1 cellular context compared by ENCODE assay signal in the genomic region with DNA sequence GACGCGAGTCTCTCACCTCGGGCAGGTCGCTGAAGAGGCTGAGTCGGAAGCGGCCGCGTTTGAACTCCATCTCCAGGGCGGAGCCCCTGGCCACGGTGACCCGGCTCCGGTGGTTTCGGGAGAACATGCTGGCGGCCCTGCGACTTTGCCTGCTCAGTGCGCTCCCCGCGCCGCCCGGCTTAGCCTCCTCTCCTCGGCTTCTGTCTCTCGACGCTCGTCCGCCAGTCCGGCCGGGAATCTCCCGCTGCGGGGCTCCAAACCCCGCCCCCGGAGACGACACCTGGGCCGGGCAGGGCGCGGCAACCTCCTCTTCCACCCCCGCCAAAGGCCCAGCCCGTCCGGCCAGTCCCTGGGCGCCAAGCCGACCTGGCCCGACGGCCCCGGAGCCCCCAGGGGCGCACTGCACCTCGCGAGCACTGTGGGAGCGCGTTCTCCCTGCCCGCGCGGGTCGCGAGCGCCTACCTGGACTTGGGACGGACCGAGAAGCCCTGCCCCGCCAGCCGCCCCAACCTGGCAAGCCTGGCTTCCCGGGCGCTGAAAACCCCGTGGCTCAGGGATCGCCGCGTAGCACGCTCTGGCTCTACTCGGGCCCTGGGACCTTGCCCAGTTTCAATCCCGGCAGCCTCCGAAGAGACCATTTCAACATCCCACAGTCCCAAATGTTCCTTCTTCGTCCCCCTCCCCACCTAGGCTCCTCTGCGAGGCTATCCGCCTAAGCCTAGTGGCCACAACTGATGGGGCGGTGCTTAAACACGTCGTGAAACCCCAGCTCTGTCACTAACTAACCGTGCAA.
TF ChIP-seq lines count a peak whose summit lies in the region.

A gene with protein sequence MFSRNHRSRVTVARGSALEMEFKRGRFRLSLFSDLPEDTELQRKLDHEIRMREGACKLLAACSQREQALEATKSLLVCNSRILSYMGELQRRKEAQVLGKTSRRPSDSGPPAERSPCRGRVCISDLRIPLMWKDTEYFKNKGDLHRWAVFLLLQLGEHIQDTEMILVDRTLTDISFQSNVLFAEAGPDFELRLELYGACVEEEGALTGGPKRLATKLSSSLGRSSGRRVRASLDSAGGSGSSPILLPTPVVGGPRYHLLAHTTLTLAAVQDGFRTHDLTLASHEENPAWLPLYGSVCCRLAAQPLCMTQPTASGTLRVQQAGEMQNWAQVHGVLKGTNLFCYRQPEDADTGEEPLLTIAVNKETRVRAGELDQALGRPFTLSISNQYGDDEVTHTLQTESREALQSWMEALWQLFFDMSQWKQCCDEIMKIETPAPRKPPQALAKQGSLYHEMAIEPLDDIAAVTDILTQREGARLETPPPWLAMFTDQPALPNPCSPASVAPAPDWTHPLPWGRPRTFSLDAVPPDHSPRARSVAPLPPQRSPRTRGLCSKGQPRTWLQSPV (minus strand): TSS at position 248 of the 793 bp plus-strand sequence. CDS start 121 bp downstream, at position 127.

TF ChIP-seq in HepG2, 621 proteins besides CTCF, POLR2A, EP300 and RAD21 (continued from another document and continues in another):
- TF ChIP-seq, protein P1, sequence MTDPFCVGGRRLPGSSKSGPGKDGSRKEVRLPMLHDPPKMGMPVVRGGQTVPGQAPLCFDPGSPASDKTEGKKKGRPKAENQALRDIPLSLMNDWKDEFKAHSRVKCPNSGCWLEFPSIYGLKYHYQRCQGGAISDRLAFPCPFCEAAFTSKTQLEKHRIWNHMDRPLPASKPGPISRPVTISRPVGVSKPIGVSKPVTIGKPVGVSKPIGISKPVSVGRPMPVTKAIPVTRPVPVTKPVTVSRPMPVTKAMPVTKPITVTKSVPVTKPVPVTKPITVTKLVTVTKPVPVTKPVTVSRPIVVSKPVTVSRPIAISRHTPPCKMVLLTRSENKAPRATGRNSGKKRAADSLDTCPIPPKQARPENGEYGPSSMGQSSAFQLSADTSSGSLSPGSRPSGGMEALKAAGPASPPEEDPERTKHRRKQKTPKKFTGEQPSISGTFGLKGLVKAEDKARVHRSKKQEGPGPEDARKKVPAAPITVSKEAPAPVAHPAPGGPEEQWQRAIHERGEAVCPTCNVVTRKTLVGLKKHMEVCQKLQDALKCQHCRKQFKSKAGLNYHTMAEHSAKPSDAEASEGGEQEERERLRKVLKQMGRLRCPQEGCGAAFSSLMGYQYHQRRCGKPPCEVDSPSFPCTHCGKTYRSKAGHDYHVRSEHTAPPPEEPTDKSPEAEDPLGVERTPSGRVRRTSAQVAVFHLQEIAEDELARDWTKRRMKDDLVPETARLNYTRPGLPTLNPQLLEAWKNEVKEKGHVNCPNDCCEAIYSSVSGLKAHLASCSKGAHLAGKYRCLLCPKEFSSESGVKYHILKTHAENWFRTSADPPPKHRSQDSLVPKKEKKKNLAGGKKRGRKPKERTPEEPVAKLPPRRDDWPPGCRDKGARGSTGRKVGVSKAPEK (CRISPR knock-in tag; IDR thresholded peaks at IDR 0.05; ENCODE audit: borderline replicate concordance): peak; percentile 43; the same call in 1 of the 2 replicates
- TF ChIP-seq TCF12 (IDR thresholded peaks at IDR 0.05) (no peak), TCF12 (CRISPR knock-in tag; IDR thresholded peaks at IDR 0.05) (peak; percentile 65; the same call in 1 of the 2 replicates), RBM39 (IDR thresholded peaks at IDR 0.05; ENCODE audit: low read depth, low read length, poor library complexity, severe bottlenecking) (peak; percentile 70), DR1 (CRISPR knock-in tag; IDR thresholded peaks at IDR 0.05) (peak; percentile 97), ZNF790 (CRISPR knock-in tag; IDR thresholded peaks at IDR 0.05; ENCODE audit: borderline replicate concordance) (no peak), HDAC1 (CRISPR knock-in tag; IDR thresholded peaks at IDR 0.05) (peak; percentile 95), ZC3H13 (CRISPR knock-in tag; IDR thresholded peaks at IDR 0.05) (0 out of 2 replicates have a peak, but pooled peaks have one; percentile 82), ZSCAN20 (CRISPR knock-in tag; IDR thresholded peaks at IDR 0.05; ENCODE audit: borderline replicate concordance) (peak; percentile 94; the same call in 1 of the 2 replicates), IRF2 (CRISPR knock-in tag; IDR thresholded peaks at IDR 0.05) (no peak; the same call in 1 of the 2 replicates), NFYC (CRISPR knock-in tag; IDR thresholded peaks at IDR 0.05) (peak; percentile 51; the same call in 1 of the 2 replicates), LCORL (IDR thresholded peaks at IDR 0.05) (no peak), LCORL (CRISPR knock-in tag; IDR thresholded peaks at IDR 0.05) (peak; percentile 91), ZNF256 (CRISPR knock-in tag; conservative IDR thresholded peaks at IDR 0.05) (no peak; the same call in 1 of the 2 replicates), TCF7L2 (IDR thresholded peaks at IDR 0.05; ENCODE audit: low read depth, low read length) (no peak), ZNF777 (CRISPR knock-in tag; IDR thresholded peaks at IDR 0.05) (peak; percentile 95), ZBTB3 (CRISPR knock-in tag; IDR thresholded peaks at IDR 0.05; ENCODE audit: borderline replicate concordance, low read depth) (peak; percentile 89), RFXANK (CRISPR knock-in tag; IDR thresholded peaks at IDR 0.05) (peak; percentile 16; the same call in 1 of the 2 replicates), ZNF225 (CRISPR knock-in tag; IDR thresholded peaks at IDR 0.05) (no peak; the same call in 1 of the 2 replicates), ZNF83 (CRISPR knock-in tag; IDR thresholded peaks at IDR 0.05; ENCODE audit: borderline replicate concordance) (peak; percentile 72; the same call in 1 of the 2 replicates), ZNF720 (CRISPR knock-in tag; IDR thresholded peaks at IDR 0.05) (no peak), ZFYVE20 (CRISPR knock-in tag; IDR thresholded peaks at IDR 0.05; ENCODE audit: borderline replicate concordance, low read depth) (peak; percentile 88; the same call in 1 of the 2 replicates), MTF2 (CRISPR knock-in tag; IDR thresholded peaks at IDR 0.05; ENCODE audit: borderline replicate concordance) (peak; percentile 44; the same call in 1 of the 2 replicates), ZNF143 (CRISPR knock-in tag; IDR thresholded peaks at IDR 0.05) (peak; percentile 46), ZNF589 (CRISPR knock-in tag; conservative IDR thresholded peaks at IDR 0.05) (no peak; the same call in 1 of the 2 replicates), ZEB1 (IDR thresholded peaks at IDR 0.05; ENCODE audit: insufficient replicate concordance, low read depth) (no peak), NR3C1 (CRISPR knock-in tag; IDR thresholded peaks at IDR 0.05) (no peak), MEIS1 (CRISPR knock-in tag; IDR thresholded peaks at IDR 0.05; ENCODE audit: borderline replicate concordance) (0 out of 2 replicates have a peak, but pooled peaks have one; percentile 40), REXO4 (CRISPR knock-in tag; IDR thresholded peaks at IDR 0.05; ENCODE audit: borderline replicate concordance) (0 out of 2 replicates have a peak, but pooled peaks have one; percentile 26), TRIM24 (CRISPR knock-in tag; IDR thresholded peaks at IDR 0.05) (no peak)
- TF ChIP-seq, protein P2, sequence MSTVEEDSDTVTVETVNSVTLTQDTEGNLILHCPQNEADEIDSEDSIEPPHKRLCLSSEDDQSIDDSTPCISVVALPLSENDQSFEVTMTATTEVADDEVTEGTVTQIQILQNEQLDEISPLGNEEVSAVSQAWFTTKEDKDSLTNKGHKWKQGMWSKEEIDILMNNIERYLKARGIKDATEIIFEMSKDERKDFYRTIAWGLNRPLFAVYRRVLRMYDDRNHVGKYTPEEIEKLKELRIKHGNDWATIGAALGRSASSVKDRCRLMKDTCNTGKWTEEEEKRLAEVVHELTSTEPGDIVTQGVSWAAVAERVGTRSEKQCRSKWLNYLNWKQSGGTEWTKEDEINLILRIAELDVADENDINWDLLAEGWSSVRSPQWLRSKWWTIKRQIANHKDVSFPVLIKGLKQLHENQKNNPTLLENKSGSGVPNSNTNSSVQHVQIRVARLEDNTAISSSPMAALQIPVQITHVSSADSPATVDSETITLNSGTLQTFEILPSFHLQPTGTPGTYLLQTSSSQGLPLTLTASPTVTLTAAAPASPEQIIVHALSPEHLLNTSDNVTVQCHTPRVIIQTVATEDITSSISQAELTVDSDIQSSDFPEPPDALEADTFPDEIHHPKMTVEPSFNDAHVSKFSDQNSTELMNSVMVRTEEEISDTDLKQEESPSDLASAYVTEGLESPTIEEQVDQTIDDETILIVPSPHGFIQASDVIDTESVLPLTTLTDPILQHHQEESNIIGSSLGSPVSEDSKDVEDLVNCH (CRISPR knock-in tag; IDR thresholded peaks at IDR 0.05): 0 out of 2 replicates have a peak, but pooled peaks have one; percentile 47
- TF ChIP-seq, protein P3, sequence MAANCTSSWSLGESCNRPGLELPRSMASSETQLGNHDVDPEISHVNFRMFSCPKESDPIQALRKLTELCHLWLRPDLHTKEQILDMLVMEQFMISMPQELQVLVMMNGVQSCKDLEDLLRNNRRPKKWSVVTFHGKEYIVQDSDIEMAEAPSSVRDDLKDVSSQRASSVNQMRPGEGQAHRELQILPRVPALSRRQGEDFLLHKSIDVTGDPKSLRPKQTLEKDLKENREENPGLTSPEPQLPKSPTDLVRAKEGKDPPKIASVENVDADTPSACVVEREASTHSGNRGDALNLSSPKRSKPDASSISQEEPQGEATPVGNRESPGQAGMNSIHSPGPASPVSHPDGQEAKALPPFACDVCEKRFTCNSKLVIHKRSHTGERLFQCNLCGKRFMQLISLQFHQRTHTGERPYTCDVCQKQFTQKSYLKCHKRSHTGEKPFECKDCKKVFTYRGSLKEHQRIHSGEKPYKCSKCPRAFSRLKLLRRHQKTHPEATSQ (CRISPR knock-in tag; IDR thresholded peaks at IDR 0.05; ENCODE audit: borderline replicate concordance): peak; percentile 85; the same call in 1 of the 2 replicates
- TF ChIP-seq, protein P4, sequence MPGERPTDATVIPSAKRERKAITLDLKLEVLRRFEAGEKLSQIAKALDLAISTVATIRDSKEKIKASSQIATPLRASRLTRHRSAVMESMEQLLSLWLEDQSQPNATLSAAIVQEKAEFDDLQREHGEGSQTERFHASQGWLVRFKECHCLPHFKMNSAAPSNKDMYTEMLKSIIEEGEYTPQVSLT (CRISPR knock-in tag; IDR thresholded peaks at IDR 0.05; ENCODE audit: borderline replicate concordance, low read depth): no peak
- TF ChIP-seq, protein P5, sequence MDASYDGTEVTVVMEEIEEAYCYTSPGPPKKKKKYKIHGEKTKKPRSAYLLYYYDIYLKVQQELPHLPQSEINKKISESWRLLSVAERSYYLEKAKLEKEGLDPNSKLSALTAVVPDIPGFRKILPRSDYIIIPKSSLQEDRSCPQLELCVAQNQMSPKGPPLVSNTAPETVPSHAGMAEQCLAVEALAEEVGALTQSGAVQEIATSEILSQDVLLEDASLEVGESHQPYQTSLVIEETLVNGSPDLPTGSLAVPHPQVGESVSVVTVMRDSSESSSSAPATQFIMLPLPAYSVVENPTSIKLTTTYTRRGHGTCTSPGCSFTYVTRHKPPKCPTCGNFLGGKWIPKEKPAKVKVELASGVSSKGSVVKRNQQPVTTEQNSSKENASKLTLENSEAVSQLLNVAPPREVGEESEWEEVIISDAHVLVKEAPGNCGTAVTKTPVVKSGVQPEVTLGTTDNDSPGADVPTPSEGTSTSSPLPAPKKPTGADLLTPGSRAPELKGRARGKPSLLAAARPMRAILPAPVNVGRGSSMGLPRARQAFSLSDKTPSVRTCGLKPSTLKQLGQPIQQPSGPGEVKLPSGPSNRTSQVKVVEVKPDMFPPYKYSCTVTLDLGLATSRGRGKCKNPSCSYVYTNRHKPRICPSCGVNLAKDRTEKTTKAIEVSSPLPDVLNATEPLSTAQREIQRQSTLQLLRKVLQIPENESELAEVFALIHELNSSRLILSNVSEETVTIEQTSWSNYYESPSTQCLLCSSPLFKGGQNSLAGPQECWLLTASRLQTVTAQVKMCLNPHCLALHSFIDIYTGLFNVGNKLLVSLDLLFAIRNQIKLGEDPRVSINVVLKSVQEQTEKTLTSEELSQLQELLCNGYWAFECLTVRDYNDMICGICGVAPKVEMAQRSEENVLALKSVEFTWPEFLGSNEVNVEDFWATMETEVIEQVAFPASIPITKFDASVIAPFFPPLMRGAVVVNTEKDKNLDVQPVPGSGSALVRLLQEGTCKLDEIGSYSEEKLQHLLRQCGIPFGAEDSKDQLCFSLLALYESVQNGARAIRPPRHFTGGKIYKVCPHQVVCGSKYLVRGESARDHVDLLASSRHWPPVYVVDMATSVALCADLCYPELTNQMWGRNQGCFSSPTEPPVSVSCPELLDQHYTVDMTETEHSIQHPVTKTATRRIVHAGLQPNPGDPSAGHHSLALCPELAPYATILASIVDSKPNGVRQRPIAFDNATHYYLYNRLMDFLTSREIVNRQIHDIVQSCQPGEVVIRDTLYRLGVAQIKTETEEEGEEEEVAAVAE (CRISPR knock-in tag; IDR thresholded peaks at IDR 0.05; ENCODE audit: borderline replicate concordance): peak; percentile 14; the same call in 1 of the 2 replicates
- TF ChIP-seq, protein P6, sequence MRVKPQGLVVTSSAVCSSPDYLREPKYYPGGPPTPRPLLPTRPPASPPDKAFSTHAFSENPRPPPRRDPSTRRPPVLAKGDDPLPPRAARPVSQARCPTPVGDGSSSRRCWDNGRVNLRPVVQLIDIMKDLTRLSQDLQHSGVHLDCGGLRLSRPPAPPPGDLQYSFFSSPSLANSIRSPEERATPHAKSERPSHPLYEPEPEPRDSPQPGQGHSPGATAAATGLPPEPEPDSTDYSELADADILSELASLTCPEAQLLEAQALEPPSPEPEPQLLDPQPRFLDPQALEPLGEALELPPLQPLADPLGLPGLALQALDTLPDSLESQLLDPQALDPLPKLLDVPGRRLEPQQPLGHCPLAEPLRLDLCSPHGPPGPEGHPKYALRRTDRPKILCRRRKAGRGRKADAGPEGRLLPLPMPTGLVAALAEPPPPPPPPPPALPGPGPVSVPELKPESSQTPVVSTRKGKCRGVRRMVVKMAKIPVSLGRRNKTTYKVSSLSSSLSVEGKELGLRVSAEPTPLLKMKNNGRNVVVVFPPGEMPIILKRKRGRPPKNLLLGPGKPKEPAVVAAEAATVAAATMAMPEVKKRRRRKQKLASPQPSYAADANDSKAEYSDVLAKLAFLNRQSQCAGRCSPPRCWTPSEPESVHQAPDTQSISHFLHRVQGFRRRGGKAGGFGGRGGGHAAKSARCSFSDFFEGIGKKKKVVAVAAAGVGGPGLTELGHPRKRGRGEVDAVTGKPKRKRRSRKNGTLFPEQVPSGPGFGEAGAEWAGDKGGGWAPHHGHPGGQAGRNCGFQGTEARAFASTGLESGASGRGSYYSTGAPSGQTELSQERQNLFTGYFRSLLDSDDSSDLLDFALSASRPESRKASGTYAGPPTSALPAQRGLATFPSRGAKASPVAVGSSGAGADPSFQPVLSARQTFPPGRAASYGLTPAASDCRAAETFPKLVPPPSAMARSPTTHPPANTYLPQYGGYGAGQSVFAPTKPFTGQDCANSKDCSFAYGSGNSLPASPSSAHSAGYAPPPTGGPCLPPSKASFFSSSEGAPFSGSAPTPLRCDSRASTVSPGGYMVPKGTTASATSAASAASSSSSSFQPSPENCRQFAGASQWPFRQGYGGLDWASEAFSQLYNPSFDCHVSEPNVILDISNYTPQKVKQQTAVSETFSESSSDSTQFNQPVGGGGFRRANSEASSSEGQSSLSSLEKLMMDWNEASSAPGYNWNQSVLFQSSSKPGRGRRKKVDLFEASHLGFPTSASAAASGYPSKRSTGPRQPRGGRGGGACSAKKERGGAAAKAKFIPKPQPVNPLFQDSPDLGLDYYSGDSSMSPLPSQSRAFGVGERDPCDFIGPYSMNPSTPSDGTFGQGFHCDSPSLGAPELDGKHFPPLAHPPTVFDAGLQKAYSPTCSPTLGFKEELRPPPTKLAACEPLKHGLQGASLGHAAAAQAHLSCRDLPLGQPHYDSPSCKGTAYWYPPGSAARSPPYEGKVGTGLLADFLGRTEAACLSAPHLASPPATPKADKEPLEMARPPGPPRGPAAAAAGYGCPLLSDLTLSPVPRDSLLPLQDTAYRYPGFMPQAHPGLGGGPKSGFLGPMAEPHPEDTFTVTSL (CRISPR knock-in tag; IDR thresholded peaks at IDR 0.05; ENCODE audit: borderline replicate concordance): no peak
- TF ChIP-seq, protein P7, sequence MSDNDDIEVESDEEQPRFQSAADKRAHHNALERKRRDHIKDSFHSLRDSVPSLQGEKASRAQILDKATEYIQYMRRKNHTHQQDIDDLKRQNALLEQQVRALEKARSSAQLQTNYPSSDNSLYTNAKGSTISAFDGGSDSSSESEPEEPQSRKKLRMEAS (IDR thresholded peaks at IDR 0.05): peak; percentile 60
